1 cellular context compared by ENCODE assay signal in genomic region chr5:125205604-125206221, GRCh38.
TF ChIP-seq lines count a peak whose summit lies in the region.

No MANE protein-coding gene starts in this region.

TF ChIP-seq in GM23338, 12 proteins besides CTCF, POLR2A, EP300 and RAD21 (continued from another document):
- TF ChIP-seq ZNF462 (CRISPR knock-in tag; IDR thresholded peaks at IDR 0.05) (no peak), ZNF114 (CRISPR knock-in tag; IDR thresholded peaks at IDR 0.05) (no peak), ETS1 (IDR thresholded peaks at IDR 0.05) (no peak), EZH2 (IDR thresholded peaks at IDR 0.05; ENCODE audit: low read depth, unreplicated experiment) (no peak), JUNB (IDR thresholded peaks at IDR 0.05; ENCODE audit: unreplicated experiment) (no peak), REST (IDR thresholded peaks at IDR 0.05; ENCODE audit: unreplicated experiment) (no peak), STAT1 (IDR thresholded peaks at IDR 0.05; ENCODE audit: unreplicated experiment) (no peak), NANOG (IDR thresholded peaks at IDR 0.05; ENCODE audit: borderline replicate concordance) (no peak)
